Comparison of ENCODE assay signal across 24 cellular contexts in the genomic region with DNA sequence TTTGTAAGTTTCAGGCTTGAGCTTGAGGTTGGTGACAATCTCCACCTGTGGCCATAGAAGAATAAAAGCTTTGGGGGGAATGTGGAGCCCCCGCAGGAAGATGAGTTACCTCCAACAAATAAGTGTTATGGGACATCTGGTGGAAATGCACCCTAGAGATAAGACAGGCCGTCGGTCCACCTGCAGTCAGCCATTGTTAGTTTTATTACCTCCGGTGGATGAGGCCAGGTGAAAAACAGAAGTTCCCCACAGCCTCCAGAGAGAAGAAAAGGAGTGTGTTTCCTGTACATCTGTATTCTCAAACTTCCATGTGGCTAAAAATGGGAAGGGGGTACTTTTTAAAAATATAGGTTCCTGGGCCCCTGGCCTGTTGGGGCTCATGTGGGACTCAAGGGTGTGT.
"Had no signal": no experiment of that assay in that cellular context is flagged by ENCODE, and none has a peak within 500 bp of the region (broad histone marks: within the 10 kb centered on the region; RNA-seq: fewer than 3 reads in every experiment).

No MANE protein-coding gene starts in this region.

- DNase-seq: activated B cell treated with CpG ODN at 0.5 μM for 24 hours; activated CD4-positive, alpha-beta T cell treated with anti-CD3 and anti-CD28 coated beads for 4 hours; activated CD8-positive, alpha-beta T cell treated with anti-CD3 and anti-CD28 coated beads for 36 hours; activated naive CD4-positive, alpha-beta T cell; activated naive CD8-positive, alpha-beta T cell treated with anti-CD3 and anti-CD28 coated beads for 36 hours; activated T-cell treated with anti-CD3 and anti-CD28 coated beads, Interleukin-2, amount 50 U/mL, for 1 hour; amniotic stem cell; dermis blood vessel endothelial cell; effector memory CD4-positive, alpha-beta T cell; heart left ventricle; left ventricle myocardium inferior; stimulated activated CD4-positive, alpha-beta T cell treated with anti-CD3 and anti-CD28 coated beads, Interleukin-12 subunit alpha, Interleukin-12 subunit beta, amount 100 ng/mL, for 4 hours; stimulated activated CD4-positive, alpha-beta T cell treated with anti-CD3 and anti-CD28 coated beads, Interleukin-1b, Interleukin-23, amount 100 ng/mL, for 48 hours; stimulated activated CD8-positive, alpha-beta memory T cell treated with anti-CD3 and anti-CD28 coated beads, Interleukin-4, amount 100 ng/mL, for 48 hours; stimulated activated naive CD8-positive, alpha-beta T cell treated with anti-CD3 and anti-CD28 coated beads, Interleukin-15, Interleukin-2, amounts not matched to agents 100 U/mL and 50 U/mL, for 24 hours; uterus had no signal

- H3K36me3 ChIP-seq: cardiac muscle cell, esophagus muscularis mucosa, gastroesophageal sphincter, heart left ventricle, left ventricle myocardium inferior, neural progenitor cell, prostate gland, right atrium auricular region, tibial nerve, uterus had no signal

- H3K4me1 ChIP-seq: left ventricle myocardium inferior, right atrium auricular region, uterus had no signal

- H3K27me3 ChIP-seq: cardiac muscle cell, right atrium auricular region had no signal

- H3K9me3 ChIP-seq: esophagus muscularis mucosa, gastroesophageal sphincter, heart left ventricle, left ventricle myocardium inferior, prostate gland, right atrium auricular region, tibial nerve, uterus had no signal

- H3K4me1 Mint-ChIP-seq: activated naive CD8-positive, alpha-beta T cell treated with anti-CD3 and anti-CD28 coated beads for 36 hours; activated T-helper 17 cell treated with anti-CD3 and anti-CD28 coated beads, Interleukin-2, amount 50 U/mL, for 72 hours had no signal

- H3K4me3 ChIP-seq: cardiac muscle cell, esophagus muscularis mucosa, gastroesophageal sphincter, heart left ventricle, left ventricle myocardium inferior, neural progenitor cell, prostate gland, right atrium auricular region, tibial nerve, uterus had no signal

- H3K9ac ChIP-seq: neural progenitor cell had no signal

- H3K4me3 Mint-ChIP-seq: activated B cell treated with CpG ODN at 0.5 μM for 24 hours; activated CD8-positive, alpha-beta T cell treated with anti-CD3 and anti-CD28 coated beads for 36 hours; activated naive CD8-positive, alpha-beta T cell treated with anti-CD3 and anti-CD28 coated beads for 36 hours; activated T-helper 17 cell treated with anti-CD3 and anti-CD28 coated beads, Interleukin-2, amount 50 U/mL, for 72 hours; neural progenitor cell had no signal

- H3K27ac Mint-ChIP-seq: activated B cell treated with CpG ODN at 0.5 μM for 24 hours; activated CD8-positive, alpha-beta T cell treated with anti-CD3 and anti-CD28 coated beads for 36 hours; activated naive CD8-positive, alpha-beta T cell treated with anti-CD3 and anti-CD28 coated beads for 36 hours; activated T-helper 17 cell treated with anti-CD3 and anti-CD28 coated beads, Interleukin-2, amount 50 U/mL, for 72 hours; neural progenitor cell had no signal

- H3K4me2 ChIP-seq: neural progenitor cell had no signal

- H3K36me3 Mint-ChIP-seq: activated naive CD8-positive, alpha-beta T cell treated with anti-CD3 and anti-CD28 coated beads for 36 hours; neural progenitor cell had no signal

- H3K27ac ChIP-seq: cardiac muscle cell, esophagus muscularis mucosa, gastroesophageal sphincter, heart left ventricle, left ventricle myocardium inferior, neural progenitor cell, prostate gland, right atrium auricular region, tibial nerve, uterus had no signal

- H3K9me3 Mint-ChIP-seq: activated B cell treated with CpG ODN at 0.5 μM for 24 hours; activated CD8-positive, alpha-beta T cell treated with anti-CD3 and anti-CD28 coated beads for 36 hours; activated naive CD8-positive, alpha-beta T cell treated with anti-CD3 and anti-CD28 coated beads for 36 hours; activated T-helper 17 cell treated with anti-CD3 and anti-CD28 coated beads, Interleukin-2, amount 50 U/mL, for 72 hours; neural progenitor cell had no signal

- H2AFZ ChIP-seq: neural progenitor cell had no signal
